8 cellular contexts compared by ENCODE assay signal in the genomic region with DNA sequence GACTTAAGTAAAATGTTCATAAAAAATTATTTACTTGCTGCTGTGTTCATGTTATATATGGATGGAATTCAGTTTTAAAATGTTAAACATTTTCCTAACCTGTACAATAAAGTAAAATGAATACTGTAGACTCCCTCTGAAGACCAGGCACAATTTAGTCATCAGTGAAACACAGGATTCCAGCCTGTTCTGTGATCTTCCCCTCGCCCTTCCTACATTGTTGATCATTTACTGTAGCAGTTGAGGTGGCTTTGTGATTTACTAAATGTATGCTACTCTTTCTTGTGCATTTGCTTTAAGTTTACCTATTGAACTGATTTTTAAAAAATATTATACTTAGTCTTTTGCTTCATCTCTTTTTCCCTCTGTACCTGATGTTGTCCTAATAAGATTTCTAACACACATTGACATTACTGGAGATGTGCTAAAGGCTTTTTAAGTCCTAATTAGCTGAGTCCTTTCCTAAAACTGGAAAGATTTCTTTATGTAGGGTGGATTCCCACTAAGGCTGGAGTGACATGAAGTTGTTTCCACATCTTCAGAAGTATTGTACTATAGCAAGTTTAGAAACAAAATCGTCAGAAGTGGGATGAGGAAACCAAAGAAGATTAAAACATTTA.
"Had no signal": no experiment of that assay in that cellular context is flagged by ENCODE, and none has a peak within 500 bp of the region (broad histone marks: within the 10 kb centered on the region; RNA-seq: fewer than 3 reads in every experiment).

No MANE protein-coding gene starts in this region.

- H3K4me3 ChIP-seq: GM23338, K562 had no signal

- H3K27ac ChIP-seq: HL-60 had no signal

- ATAC-seq: GM23338, K562 had no signal

- H2AFZ ChIP-seq: GM23338 had no signal

- DNase-seq: H9, HCEC 1CT, KG1 had no signal

- FAIRE-seq: H1, H54, K562 had no signal

- H3K4me2 ChIP-seq: GM23338 had no signal
